ENCODE assay signal across 10 cellular contexts in genomic region chr6:166259296-166259977, GRCh38. TPM values are rescaled to one million over a fixed set of nuclear protein-coding genes. Genes with fewer than 3 reads are reported as not detected.
DNase-seq lines count a peak whose midpoint lies in the region; ATAC-seq and TF ChIP-seq lines count a peak whose summit lies in the region.
"Had no signal": no experiment of that assay in that cellular context is flagged by ENCODE, and none has a peak within 500 bp of the region (broad histone marks: within the 10 kb centered on the region; RNA-seq: fewer than 3 reads in every experiment).

No MANE protein-coding gene starts in this region.

- peaks cover 26% of the 10 kb centered on the region for H3K4me1 ChIP-seq in CD8-positive, alpha-beta memory T cell (ENCODE audit: insufficient read depth, low read length)
- H3K4me1 ChIP-seq in mucosa of rectum (ENCODE audit: control insufficient read depth in 2 of 2, insufficient read depth in 2 of 2, low read length in 2 of 2) (peaks cover 0 to 3% of the 10 kb centered on the region in 2 donors), psoas muscle (no peaks in the 10 kb centered on the region)

- intact Hi-C loops in psoas muscle (cut with DNase I) = no loop called here

- DNase-seq in CD8-positive, alpha-beta memory T cell = no peak
- DNase-seq in H7 = peak; percentile 51
- no peak for DNase-seq in activated CD4-positive, alpha-beta memory T cell treated with anti-CD3 and anti-CD28 coated beads, Interleukin-2, amount 10 ng/mL, durations not matched to agents 7 days and 5 days
- DNase-seq in NCI-H1930 (lab: John Stamatoyannopoulos, UW) = no peak
- no peak for DNase-seq in psoas muscle
- no peak for DNase-seq in DMS53 (lab: John Stamatoyannopoulos, UW)
- DNase-seq: GM23248 had no signal

- H3K27ac Mint-ChIP-seq in CD8-positive, alpha-beta memory T cell = peak overlapping the region in 6 of 8 donors; percentile 43 to 90 (median 84)
- peak overlapping the region; percentile 88 for H3K27ac Mint-ChIP-seq in activated CD4-positive, alpha-beta memory T cell treated with anti-CD3 and anti-CD28 coated beads, Interleukin-2, amount 10 ng/mL, durations not matched to agents 7 days and 5 days

- no peak overlapping the region for H3K27ac ChIP-seq in CD8-positive, alpha-beta memory T cell (ENCODE audit: low read depth, low read length)
- H3K27ac ChIP-seq in mucosa of rectum (ENCODE audit: low read depth in 2 of 2, low read length in 2 of 2) (peak overlapping the region; percentile 37 to 74), psoas muscle (no peak overlapping the region)
- H3K27ac ChIP-seq: GM23248 had no signal

- peaks cover 20 to 43% (median 20%) of the 10 kb centered on the region in 3 donors for H3K4me1 Mint-ChIP-seq in CD8-positive, alpha-beta memory T cell
- H3K4me1 Mint-ChIP-seq in activated CD4-positive, alpha-beta memory T cell treated with anti-CD3 and anti-CD28 coated beads, Interleukin-2, amount 10 ng/mL, durations not matched to agents 7 days and 5 days = peaks cover 32% of the 10 kb centered on the region

- H3K36me3 Mint-ChIP-seq in CD8-positive, alpha-beta memory T cell = no peaks in the 10 kb centered on the region
- H3K36me3 Mint-ChIP-seq in activated CD4-positive, alpha-beta memory T cell treated with anti-CD3 and anti-CD28 coated beads, Interleukin-2, amount 10 ng/mL, durations not matched to agents 7 days and 5 days (ENCODE audit: low read depth) = peaks cover 4% of the 10 kb centered on the region

- 75 to 86% (median 84%) methylated on average over 20 of the region's 20 CpGs for WGBS in psoas muscle, 3 donors

- CTCF ChIA-PET in CD8-positive, alpha-beta memory T cell (lab: Charles Lee) = no interaction called here
- CTCF ChIA-PET in activated CD4-positive, alpha-beta memory T cell treated with anti-CD3 and anti-CD28 coated beads, Interleukin-2, amount 10 ng/mL, durations not matched to agents 7 days and 5 days (lab: Charles Lee) = interaction anchor here (0.8 to 3.7 kb wide), 11 partner anchors 12 to 692 kb away, joined by 3 to 23 read pairs (median 4); no protein-coding TSS in a partner anchor

- no peak for ATAC-seq in psoas muscle
- no peak for ATAC-seq in GM21723 (IDR thresholded peaks at IDR 0.05; ENCODE audit: unreplicated experiment)

- no peak overlapping the region for H3K9ac ChIP-seq in mucosa of rectum (ENCODE audit: low read depth in 1 of 2, low read length in 2 of 2)
- H3K9ac ChIP-seq: GM23248 had no signal

- H3K4me3 Mint-ChIP-seq in CD8-positive, alpha-beta memory T cell = peak overlapping the region in 5 of 7 donors; percentile 24 to 75 (median 69)
- H3K4me3 Mint-ChIP-seq in activated CD4-positive, alpha-beta memory T cell treated with anti-CD3 and anti-CD28 coated beads, Interleukin-2, amount 10 ng/mL, durations not matched to agents 7 days and 5 days = peak overlapping the region; percentile 58

- no peaks in the 10 kb centered on the region for H3K9me3 ChIP-seq in CD8-positive, alpha-beta memory T cell (ENCODE audit: low read length)
- H3K9me3 ChIP-seq in mucosa of rectum (ENCODE audit: control insufficient read depth in 2 of 2, low read length in 2 of 2) (no peaks in the 10 kb centered on the region), psoas muscle (no peaks in the 10 kb centered on the region)

- TF ChIP-seq CTCF in psoas muscle (IDR thresholded peaks at IDR 0.05) = no peak

- POLR2A ChIA-PET in CD8-positive, alpha-beta memory T cell (lab: Charles Lee) = no interaction called here
- POLR2A ChIA-PET in activated CD4-positive, alpha-beta memory T cell treated with anti-CD3 and anti-CD28 coated beads, Interleukin-2, amount 10 ng/mL, durations not matched to agents 7 days and 5 days (lab: Charles Lee) = interaction anchor here (0.6 to 1.9 kb wide), 8 partner anchors 15 to 83 kb away, joined by 3 to 5 read pairs (median 4); partner anchors contain the start of gene SFT2D1

- no peaks in the 10 kb centered on the region for H3K27me3 ChIP-seq in CD8-positive, alpha-beta memory T cell (ENCODE audit: insufficient read depth, low read length, poor library complexity, severe bottlenecking)
- H3K27me3 ChIP-seq in H7 (ENCODE audit: control insufficient read depth, insufficient read depth, low read length) = peaks cover 14% of the 10 kb centered on the region
- peaks cover 0 to 4% of the 10 kb centered on the region in 2 donors for H3K27me3 ChIP-seq in mucosa of rectum (ENCODE audit: control insufficient read depth in 2 of 2, insufficient read depth in 2 of 2, low read length in 2 of 2)
- H3K27me3 ChIP-seq in psoas muscle (ENCODE audit: insufficient read depth in 3 of 3, low read length in 2 of 3) = peaks cover 0 to 25% (median 4%) of the 10 kb centered on the region in 3 donors

- no peaks in the 10 kb centered on the region for H3K36me3 ChIP-seq in CD8-positive, alpha-beta memory T cell (ENCODE audit: insufficient read depth, low read length)
- H3K36me3 ChIP-seq in H7 (replicated peaks; ENCODE audit: control insufficient read depth, insufficient read depth, low read length) (no peaks in the 10 kb centered on the region), mucosa of rectum (ENCODE audit: control insufficient read depth in 2 of 2, insufficient read depth in 2 of 2, low read length in 2 of 2) (no peaks in the 10 kb centered on the region), psoas muscle (ENCODE audit: insufficient read depth in 1 of 2, low read depth in 1 of 2) (no peaks in the 10 kb centered on the region)

- no peak overlapping the region for H3K4me3 ChIP-seq in CD8-positive, alpha-beta memory T cell (ENCODE audit: low read length)
- no peak overlapping the region for H3K4me3 ChIP-seq in H7 (ENCODE audit: insufficient read depth, low read depth, low read length)
- H3K4me3 ChIP-seq in mucosa of rectum (ENCODE audit: low read length in 2 of 2) = no peak overlapping the region
- no peak overlapping the region for H3K4me3 ChIP-seq in psoas muscle
- H3K4me3 ChIP-seq: GM23248 had no signal

- peaks cover 19 to 28% of the 10 kb centered on the region in 2 donors for H3K27me3 Mint-ChIP-seq in CD8-positive, alpha-beta memory T cell
- peaks cover 30% of the 10 kb centered on the region for H3K27me3 Mint-ChIP-seq in activated CD4-positive, alpha-beta memory T cell treated with anti-CD3 and anti-CD28 coated beads, Interleukin-2, amount 10 ng/mL, durations not matched to agents 7 days and 5 days

- H3K9me3 Mint-ChIP-seq in CD8-positive, alpha-beta memory T cell = no peaks in the 10 kb centered on the region
- H3K9me3 Mint-ChIP-seq in activated CD4-positive, alpha-beta memory T cell treated with anti-CD3 and anti-CD28 coated beads, Interleukin-2, amount 10 ng/mL, durations not matched to agents 7 days and 5 days = no peaks in the 10 kb centered on the region

RNA-seq across cellular contexts. Expression of gene PRR18, which starts 48.8 kb away (rescaled TPM):
- under 1 TPM; 0.07 to 0.09 TPM for total RNA-seq in CD8-positive, alpha-beta memory T cell
- not detected for polyA plus RNA-seq in CD8-positive, alpha-beta memory T cell
- total RNA-seq in H7 (2014; rRNA removed; shearing (Covaris generic)) = 0.07 and 0.11 TPM in 2 replicates
- total RNA-seq in activated CD4-positive, alpha-beta memory T cell treated with anti-CD3 and anti-CD28 coated beads, Interleukin-2, amount 10 ng/mL, durations not matched to agents 7 days and 5 days = not detected
- total RNA-seq in psoas muscle = not detected
- under 1 TPM in 2 of 3 donors, not detected in 1; 0.03 to 0.08 TPM for polyA plus RNA-seq in psoas muscle
- total RNA-seq: Daoy, GM23248 had no signal
- polyA plus RNA-seq: GM23248 had no signal

Comparison
In these comparisons a context has a peak if more than half of its experiments do, and no peak if none do; other contexts are left out.
1. H3K27ac ChIP-seq: peak in mucosa of rectum (2 of 2); none in CD8-positive, alpha-beta memory T cell (single experiment) and psoas muscle (single experiment).